Comparison of ENCODE assay signal across 7 cellular contexts in genomic region chr10:50625663-50626062, GRCh38. TPM values are rescaled to one million over a fixed set of nuclear protein-coding genes. Genes with fewer than 3 reads are reported as not detected.
A peak's percentile ranks its signal among the peaks of the same experiment; 100 is the strongest.
DNase-seq lines count a peak whose midpoint lies in the region; ATAC-seq, FAIRE-seq and TF ChIP-seq lines count a peak whose summit lies in the region.

No MANE protein-coding gene starts in this region.

- H3K4me1 ChIP-seq in OCI-LY7 (ENCODE audit: insufficient read depth, low read length, poor library complexity, severe bottlenecking): peaks cover 26% of the 10 kb centered on the region
- peaks cover 18% of the 10 kb centered on the region for H3K4me1 ChIP-seq in effector memory CD4-positive, alpha-beta T cell (ENCODE audit: control insufficient read depth, insufficient read depth, low read length, poor library complexity, severe bottlenecking)

- peak overlapping the region; percentile 98 for H3K4me2 ChIP-seq in OCI-LY7 (ENCODE audit: low read length)

- intact Hi-C loops in OCI-LY7 (cut with micrococcal nuclease; ENCODE audit: unreplicated experiment): no loop called here
- intact Hi-C loops in natural killer cell (cut with micrococcal nuclease): loop anchor here (2.0 to 10.0 kb wide), 4 partner anchors 73 to 1069 kb away; partner anchors contain the start of genes CSTF2T and WASHC2A

- H3K36me3 ChIP-seq in OCI-LY7 (ENCODE audit: insufficient read depth, low read length): no peaks in the 10 kb centered on the region
- H3K36me3 ChIP-seq in effector memory CD4-positive, alpha-beta T cell (ENCODE audit: control insufficient read depth, insufficient read depth, low read length): no peaks in the 10 kb centered on the region

- TF ChIP-seq CTCF in OCI-LY7 (conservative IDR thresholded peaks at IDR 0.05; ENCODE audit: low read length) (no peak), natural killer cell (IDR thresholded peaks at IDR 0.05) (no peak)

- no peaks in the 10 kb centered on the region for H4K20me1 ChIP-seq in OCI-LY7 (ENCODE audit: insufficient read depth, low read length)

- H3K4me1 Mint-ChIP-seq in natural killer cell: peaks cover 23 to 27% of the 10 kb centered on the region in 2 donors

- H3K27me3 ChIP-seq in effector memory CD4-positive, alpha-beta T cell (replicated peaks; ENCODE audit: control insufficient read depth, insufficient read depth, low read length, poor library complexity, severe bottlenecking): no peaks in the 10 kb centered on the region

- peaks cover 23% of the 10 kb centered on the region for H3K79me2 ChIP-seq in OCI-LY7 (ENCODE audit: insufficient read depth, low read depth, low read length)

- no peak for ATAC-seq in natural killer cell
- no peak for ATAC-seq in HG03521 (IDR thresholded peaks at IDR 0.05; ENCODE audit: unreplicated experiment)
- ATAC-seq in HG02981 (IDR thresholded peaks at IDR 0.05; ENCODE audit: unreplicated experiment): no peak
- no peak for ATAC-seq in left lobe of liver

- BruUV-seq in OCI-LY7 (replicated peaks; lab: Mats Ljungman, UMichigan): no TSS peak

- peak overlapping the region; percentile 94 to 95 for H3K27ac Mint-ChIP-seq in natural killer cell

- H3K9me3 ChIP-seq in OCI-LY7 (ENCODE audit: low read length): no peaks in the 10 kb centered on the region
- H3K9me3 ChIP-seq in effector memory CD4-positive, alpha-beta T cell (ENCODE audit: control insufficient read depth, low read length): no peaks in the 10 kb centered on the region

- H3K9me3 Mint-ChIP-seq in natural killer cell: no peaks in the 10 kb centered on the region

- H3K4me3 Mint-ChIP-seq in natural killer cell: peak overlapping the region; percentile 91

- no peaks in the 10 kb centered on the region for H3K27me3 Mint-ChIP-seq in natural killer cell (ENCODE audit: low read depth in 2 of 2)

- H3K27ac ChIP-seq in OCI-LY7 (ENCODE audit: low read depth, low read length, poor library complexity, severe bottlenecking): peak overlapping the region; percentile 96
- peak overlapping the region; percentile 97 for H3K27ac ChIP-seq in effector memory CD4-positive, alpha-beta T cell (ENCODE audit: insufficient read depth, low read length, poor library complexity, severe bottlenecking)

- POLR2A ChIA-PET in OCI-LY7 (lab: Charles Lee): interaction anchor here (0.6 to 10.2 kb wide), 6 partner anchors 14 to 270 kb away, joined by 3 to 213 read pairs (median 4); no protein-coding TSS in a partner anchor

- no peaks in the 10 kb centered on the region for H3K9me2 ChIP-seq in OCI-LY7 (ENCODE audit: insufficient read depth, low read length)

- no peaks in the 10 kb centered on the region for H3K36me3 Mint-ChIP-seq in natural killer cell

- H3K4me3 ChIP-seq in OCI-LY7 (ENCODE audit: low read depth, low read length, poor library complexity, severe bottlenecking): peak overlapping the region; percentile 88
- peak overlapping the region; percentile 93 for H3K4me3 ChIP-seq in effector memory CD4-positive, alpha-beta T cell (ENCODE audit: insufficient read depth, low read depth, low read length, poor library complexity, severe bottlenecking)

- FAIRE-seq in GM18507 (lab: Jason Lieb, UNC): peak; percentile 21

- CTCF ChIA-PET in OCI-LY7 (lab: Charles Lee; ENCODE audit: unreplicated experiment): no interaction called here

- DNase-seq in GM18507 (ENCODE audit: extremely low spot score, insufficient read length, low read depth) (no peak), OCI-LY7 (ENCODE audit: low spot score) (peak; percentile 33), natural killer cell (no peak), left lobe of liver (ENCODE audit: low spot score) (no peak)
- DNase-seq in effector memory CD4-positive, alpha-beta T cell: no peak

- H2AFZ ChIP-seq in OCI-LY7 (ENCODE audit: low read length): peak overlapping the region; percentile 79; the same call in 1 of the 2 replicates

RNA-seq across cellular contexts. Expression of gene SGMS1, which starts 1.9 kb away (rescaled TPM):
- 45.4 and 65.6 TPM in 2 replicates for total RNA-seq in OCI-LY7 (2014; rRNA removed; shearing (Covaris generic))
- 57.5 and 64.7 TPM in 2 replicates for total RNA-seq in OCI-LY7 (2022)
- 10 to 100 TPM; 24.5 to 32.7 (median 30.4) TPM for total RNA-seq in natural killer cell
- total RNA-seq in left lobe of liver: 17.4 TPM
